ENCODE assay signal across 13 cellular contexts in the genomic region with DNA sequence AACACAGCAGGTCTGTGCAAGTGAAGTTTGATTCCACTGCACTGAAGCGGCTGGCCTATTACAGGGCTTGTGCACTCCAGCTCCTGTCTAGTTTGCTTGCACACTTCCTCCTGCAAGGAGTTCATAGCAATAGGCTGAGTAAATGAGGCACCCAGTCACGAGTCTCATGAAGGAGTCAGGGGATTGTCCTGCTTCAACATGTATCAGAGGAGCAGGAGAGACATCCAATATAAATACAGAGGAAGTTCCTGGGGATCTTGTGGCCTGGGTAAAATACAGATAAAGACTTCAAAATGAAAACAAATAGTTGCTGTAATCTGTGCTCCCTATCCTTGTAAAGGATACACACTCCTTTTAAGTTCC.
"Had no signal": no experiment of that assay in that cellular context is flagged by ENCODE, and none has a peak within 500 bp of the region (broad histone marks: within the 10 kb centered on the region; RNA-seq: fewer than 3 reads in every experiment).

No MANE protein-coding gene starts in this region.

- H2AFZ ChIP-seq: parathyroid adenoma had no signal

- H3K4me1 Mint-ChIP-seq: activated CD8-positive, alpha-beta memory T cell treated with anti-CD3 and anti-CD28 coated beads, Interleukin-2, amount 10 ng/mL, durations not matched to agents 7 days and 5 days; activated naive CD4-positive, alpha-beta T cell treated with anti-CD3 and anti-CD28 coated beads, Interleukin-2, amount 50 U/mL, for 24 hours; central memory CD8-positive, alpha-beta T cell had no signal

- H3K27ac Mint-ChIP-seq: activated CD8-positive, alpha-beta memory T cell treated with anti-CD3 and anti-CD28 coated beads, Interleukin-2, amount 10 ng/mL, durations not matched to agents 7 days and 5 days; activated naive CD4-positive, alpha-beta T cell treated with anti-CD3 and anti-CD28 coated beads, Interleukin-2, amount 50 U/mL, for 24 hours; activated T-cell treated with anti-CD3 and anti-CD28 coated beads, Interleukin-2, amount 50 U/mL, for 24 hours had no signal

- H3K36me3 Mint-ChIP-seq: activated CD8-positive, alpha-beta memory T cell treated with anti-CD3 and anti-CD28 coated beads, Interleukin-2, amount 10 ng/mL, durations not matched to agents 7 days and 5 days; activated naive CD4-positive, alpha-beta T cell treated with anti-CD3 and anti-CD28 coated beads, Interleukin-2, amount 50 U/mL, for 24 hours had no signal

- H3K36me3 ChIP-seq: gastroesophageal sphincter had no signal

- H3K4me1 ChIP-seq: gastroesophageal sphincter, parathyroid adenoma had no signal

- H3K9me3 ChIP-seq: gastroesophageal sphincter had no signal

- H3K4me3 ChIP-seq: gastroesophageal sphincter had no signal

- H3K27ac ChIP-seq: gastroesophageal sphincter, parathyroid adenoma had no signal

- H3K9me3 Mint-ChIP-seq: activated naive CD4-positive, alpha-beta T cell treated with anti-CD3 and anti-CD28 coated beads, Interleukin-2, amount 50 U/mL, for 24 hours; central memory CD8-positive, alpha-beta T cell had no signal

- DNase-seq: activated CD4-positive, alpha-beta T cell treated with anti-CD3 and anti-CD28 coated beads, Interleukin-2, amount 50 U/mL, for 48 hours; activated CD8-positive, alpha-beta memory T cell treated with anti-CD3 and anti-CD28 coated beads, Interleukin-2, amount 10 ng/mL, durations not matched to agents 7 days and 5 days; activated effector memory CD4-positive, alpha-beta T cell treated with Interleukin-2 at 50 U/mL for 16 hours; activated T-cell treated with anti-CD3 and anti-CD28 coated beads, Interleukin-2, amount 50 U/mL, for 24 hours; retina; stimulated activated CD4-positive, alpha-beta T cell treated with anti-CD3 and anti-CD28 coated beads, Interleukin-4, amount 100 ng/mL, for 4 hours; T-helper 2 cell had no signal

- H3K9ac ChIP-seq: parathyroid adenoma had no signal

- FAIRE-seq: TTC549, urothelium cell line had no signal

- H3K27me3 Mint-ChIP-seq: activated CD8-positive, alpha-beta memory T cell treated with anti-CD3 and anti-CD28 coated beads, Interleukin-2, amount 10 ng/mL, durations not matched to agents 7 days and 5 days; activated naive CD4-positive, alpha-beta T cell treated with anti-CD3 and anti-CD28 coated beads, Interleukin-2, amount 50 U/mL, for 24 hours; activated T-cell treated with anti-CD3 and anti-CD28 coated beads, Interleukin-2, amount 50 U/mL, for 24 hours; central memory CD8-positive, alpha-beta T cell had no signal

- H3K79me2 ChIP-seq: parathyroid adenoma had no signal

- H3K4me3 Mint-ChIP-seq: activated CD8-positive, alpha-beta memory T cell treated with anti-CD3 and anti-CD28 coated beads, Interleukin-2, amount 10 ng/mL, durations not matched to agents 7 days and 5 days; activated naive CD4-positive, alpha-beta T cell treated with anti-CD3 and anti-CD28 coated beads, Interleukin-2, amount 50 U/mL, for 24 hours; activated T-cell treated with anti-CD3 and anti-CD28 coated beads, Interleukin-2, amount 50 U/mL, for 24 hours; central memory CD8-positive, alpha-beta T cell had no signal

- H3K27me3 ChIP-seq: gastroesophageal sphincter had no signal
